Comparison of ENCODE assay signal across 26 cellular contexts in the genomic region with DNA sequence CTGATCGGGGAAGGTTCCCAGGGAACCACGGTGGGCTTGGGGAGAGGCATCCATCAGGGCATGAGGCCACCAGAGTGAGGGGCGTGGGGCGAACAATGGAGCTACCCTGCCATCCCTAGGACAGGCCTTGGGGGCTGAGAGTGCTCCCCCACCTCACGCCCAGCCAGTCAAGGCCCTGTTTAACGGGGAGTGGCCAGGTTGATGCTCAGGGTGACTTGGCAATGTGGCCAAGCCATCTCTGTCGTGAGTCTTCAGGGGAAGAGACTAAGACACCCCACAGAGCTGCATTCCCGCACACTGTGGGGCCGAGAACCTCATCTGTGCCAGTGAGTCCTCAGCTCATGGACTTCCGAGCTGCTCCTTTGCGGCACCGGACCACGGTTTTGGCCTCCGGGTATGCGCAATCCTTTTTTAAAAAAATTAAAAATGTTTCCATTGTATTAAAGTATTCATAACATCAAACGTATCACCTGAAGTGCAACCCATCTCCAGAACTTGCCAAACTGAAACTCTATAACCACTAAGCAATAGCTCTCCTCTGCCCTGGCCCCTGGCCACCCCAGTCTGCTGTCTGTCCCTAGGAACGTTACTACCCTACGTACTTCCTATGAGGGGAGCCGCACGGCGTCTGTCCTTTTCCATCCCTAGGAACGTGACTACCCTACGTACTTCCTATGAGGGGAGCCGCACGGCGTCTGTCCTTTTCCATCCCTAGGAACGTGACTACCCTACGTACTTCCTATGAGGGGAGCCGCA.
DNase-seq lines count a peak whose midpoint lies in the region; TF ChIP-seq lines count a peak whose summit lies in the region.
"Had no signal": no experiment of that assay in that cellular context is flagged by ENCODE, and none has a peak within 500 bp of the region (broad histone marks: within the 10 kb centered on the region; RNA-seq: fewer than 3 reads in every experiment).

No MANE protein-coding gene starts in this region.

- no peak overlapping the region for H3K4me3 Mint-ChIP-seq in osteocyte (ENCODE audit: unreplicated experiment)
- H3K4me3 Mint-ChIP-seq in type B pancreatic cell = no peak overlapping the region
- H3K4me3 Mint-ChIP-seq: HFFc6; naive B cell; T-helper 1 cell treated with Interleukin-12 subunit alpha and Interleukin-12 subunit beta and Interleukin-4 antibody, amounts not matched to agents 30 μg/mL and 1 μg/mL, for 36 hours had no signal

- no peaks in the 10 kb centered on the region for H3K36me3 Mint-ChIP-seq in osteocyte (ENCODE audit: unreplicated experiment)
- no peaks in the 10 kb centered on the region for H3K36me3 Mint-ChIP-seq in type B pancreatic cell
- H3K36me3 Mint-ChIP-seq: naive B cell had no signal

- peaks cover 5% of the 10 kb centered on the region for H3K4me1 ChIP-seq in left ventricle myocardium inferior
- no peaks in the 10 kb centered on the region for H3K4me1 ChIP-seq in adrenal gland (replicated peaks in 1 of 2)
- H3K4me1 ChIP-seq: BE2C, parathyroid adenoma had no signal

- H3K27me3 ChIP-seq in left ventricle myocardium inferior (ENCODE audit: low read depth) (peaks cover 6% of the 10 kb centered on the region), adrenal gland (no peaks in the 10 kb centered on the region)
- H3K27me3 ChIP-seq: BE2C had no signal

- TF ChIP-seq POLR2A in adrenal gland (IDR thresholded peaks at IDR 0.05) = no peak

- H3K27ac ChIP-seq in left ventricle myocardium inferior (replicated peaks) = no peak overlapping the region
- H3K27ac ChIP-seq in adrenal gland = no peak overlapping the region
- H3K27ac ChIP-seq: parathyroid adenoma had no signal

- H3K27ac Mint-ChIP-seq in osteocyte (ENCODE audit: unreplicated experiment) = no peak overlapping the region
- no peak overlapping the region for H3K27ac Mint-ChIP-seq in type B pancreatic cell
- H3K27ac Mint-ChIP-seq: HFFc6; naive B cell; T-helper 1 cell treated with Interleukin-12 subunit alpha and Interleukin-12 subunit beta and Interleukin-4 antibody, amounts not matched to agents 30 μg/mL and 1 μg/mL, for 36 hours had no signal

- peak; percentile 43 for DNase-seq in cardiac septum (ENCODE audit: low spot score)
- no peak for DNase-seq in left ventricle myocardium inferior
- DNase-seq in adrenal gland = peak in 6 of 7 donors; percentile 6 to 50 (median 11)
- DNase-seq in osteocyte (ENCODE audit: extremely low spot score, unreplicated experiment) = peak; percentile 76
- DNase-seq in type B pancreatic cell (ENCODE audit: extremely low spot score, unreplicated experiment) = peak; percentile 57
- no peak for DNase-seq in NCI-H446 (lab: John Stamatoyannopoulos, UW)
- no peak for DNase-seq in iPS-NIHi7 (ENCODE audit: extremely low spot score)
- DNase-seq in GOT3 (lab: John Stamatoyannopoulos, UW) = no peak
- DNase-seq: ACHN; activated CD4-positive, alpha-beta T cell treated with anti-CD3 and anti-CD28 coated beads for 4 hours; activated naive CD4-positive, alpha-beta T cell treated with Interleukin-2 at 50 U/mL for 16 hours; activated T-cell treated with anti-CD3 and anti-CD28 coated beads, Interleukin-2, amount 50 U/mL, for 1 hour; amniotic stem cell; BE2C; DMS153; foreskin fibroblast; HFFc6; KBM-7; naive B cell; NCI-H2081 treated with DMSO at 0.1 percent for 48 hours; NCI-H774; RPMI8226; SK-N-SH; stimulated activated naive CD8-positive, alpha-beta T cell treated with anti-CD3 and anti-CD28 coated beads, Interleukin-15, Interleukin-2, amounts not matched to agents 100 U/mL and 50 U/mL, for 24 hours had no signal

- H3K4me1 Mint-ChIP-seq in osteocyte (ENCODE audit: unreplicated experiment) (no peaks in the 10 kb centered on the region), type B pancreatic cell (ENCODE audit: unreplicated experiment) (no peaks in the 10 kb centered on the region)
- H3K4me1 Mint-ChIP-seq: naive B cell had no signal

- no peaks in the 10 kb centered on the region for H3K9me3 Mint-ChIP-seq in osteocyte (ENCODE audit: unreplicated experiment)
- no peaks in the 10 kb centered on the region for H3K9me3 Mint-ChIP-seq in type B pancreatic cell
- H3K9me3 Mint-ChIP-seq: HFFc6; naive B cell; T-helper 1 cell treated with Interleukin-12 subunit alpha and Interleukin-12 subunit beta and Interleukin-4 antibody, amounts not matched to agents 30 μg/mL and 1 μg/mL, for 36 hours had no signal

- H3K9me3 ChIP-seq in left ventricle myocardium inferior (replicated peaks) (no peaks in the 10 kb centered on the region), adrenal gland (replicated peaks in 1 of 3) (no peaks in the 10 kb centered on the region)
- H3K9me3 ChIP-seq: BE2C, SK-N-SH had no signal

- WGBS in adrenal gland, 4 donors = 88 to 94% (median 91%) methylated on average over 21 to 23 of the region's 29 CpGs

- H3K27me3 Mint-ChIP-seq in osteocyte (ENCODE audit: unreplicated experiment) = peaks cover under 1% of the 10 kb centered on the region
- no peaks in the 10 kb centered on the region for H3K27me3 Mint-ChIP-seq in type B pancreatic cell

- intact Hi-C loops in cardiac septum (cut with DNase I) (no loop called here), left ventricle myocardium inferior (cut with micrococcal nuclease) (no loop called here), adrenal gland (cut with DNase I) (no loop called here)

- H3K4me3 ChIP-seq in left ventricle myocardium inferior (no peak overlapping the region), adrenal gland (no peak overlapping the region)

- no peaks in the 10 kb centered on the region for H3K36me3 ChIP-seq in left ventricle myocardium inferior
- H3K36me3 ChIP-seq in adrenal gland (replicated peaks in 1 of 2) = no peaks in the 10 kb centered on the region
- H3K36me3 ChIP-seq: BE2C had no signal

- TF ChIP-seq CTCF in left ventricle myocardium inferior (IDR thresholded peaks at IDR 0.05; ENCODE audit: borderline replicate concordance) (no peak), adrenal gland (IDR thresholded peaks at IDR 0.05) (no peak), osteocyte (IDR thresholded peaks at IDR 0.05) (no peak), type B pancreatic cell (conservative IDR thresholded peaks at IDR 0.05) (no peak)

Comparison
In these comparisons a context has a peak if more than half of its experiments do, and no peak if none do; other contexts are left out.
1. DNase-seq: peak in cardiac septum (single experiment), adrenal gland (6 of 7), osteocyte (single experiment) and type B pancreatic cell (single experiment); none in left ventricle myocardium inferior (single experiment), NCI-H446 (0 of 2), iPS-NIHi7 (single experiment) and GOT3 (single experiment).